In the genomic region with DNA sequence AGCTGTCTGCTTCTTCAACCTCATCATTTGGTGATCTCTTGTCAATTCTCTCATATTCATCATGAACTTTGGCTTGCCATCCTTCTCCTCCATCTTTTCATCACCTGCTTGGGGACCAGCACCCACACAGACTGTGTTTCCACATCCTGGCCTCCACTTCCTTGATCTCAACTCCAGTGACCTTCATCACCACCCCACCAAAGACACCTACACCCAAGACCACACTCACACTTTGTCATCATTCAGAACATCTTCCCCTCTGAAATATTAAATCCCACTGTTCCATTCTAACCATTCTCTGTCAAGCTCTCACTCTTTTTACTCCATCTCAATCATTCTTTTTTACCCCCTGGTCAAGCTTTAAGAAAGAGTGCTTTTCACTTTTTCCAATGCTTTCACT, we compare ENCODE assay signal across 14 cellular contexts.
DNase-seq lines count a peak whose midpoint lies in the region; ATAC-seq lines count a peak whose summit lies in the region.
"Had no signal": no experiment of that assay in that cellular context is flagged by ENCODE, and none has a peak within 500 bp of the region (broad histone marks: within the 10 kb centered on the region; RNA-seq: fewer than 3 reads in every experiment).

No MANE protein-coding gene starts in this region.

- no peak overlapping the region for H3K9ac ChIP-seq in BLaER1 treated with 17β-estradiol and CSF1 and Interleukin-3, amounts not matched to agents 10 nM and 100 nM

- no peak overlapping the region for H3K4me3 ChIP-seq in BLaER1 treated with 17β-estradiol and CSF1 and Interleukin-3, amounts not matched to agents 10 nM and 100 nM
- H3K4me3 ChIP-seq in effector memory CD4-positive, alpha-beta T cell (ENCODE audit: insufficient read depth, low read depth, low read length, poor library complexity, severe bottlenecking): no peak overlapping the region
- H3K4me3 ChIP-seq: esophagus muscularis mucosa, stomach had no signal

- CTCF ChIA-PET in T-cell (lab: Charles Lee): interaction anchor here in 1 of 2 donors (0.6 kb wide), 1 partner anchor 106 kb away, joined by 5 read pairs; no protein-coding TSS in a partner anchor
- CTCF ChIA-PET in activated naive CD4-positive, alpha-beta T cell treated with anti-CD3 and anti-CD28 coated beads, Interleukin-2, amount 10 ng/mL, durations not matched to agents 7 days and 5 days (lab: Charles Lee): interaction anchor here (1.0 to 1.2 kb wide), 2 partner anchors 28 to 481 kb away, joined by 3 read pairs; no protein-coding TSS in a partner anchor

- H3K36me3 ChIP-seq in BLaER1 treated with 17β-estradiol and CSF1 and Interleukin-3, amounts not matched to agents 10 nM and 100 nM: no peaks in the 10 kb centered on the region
- no peaks in the 10 kb centered on the region for H3K36me3 ChIP-seq in effector memory CD4-positive, alpha-beta T cell (ENCODE audit: control insufficient read depth, insufficient read depth, low read length)
- H3K36me3 ChIP-seq: esophagus muscularis mucosa, stomach had no signal

- peak overlapping the region; percentile 79 to 93 for H3K27ac Mint-ChIP-seq in T-cell
- peak overlapping the region; percentile 58 for H3K27ac Mint-ChIP-seq in activated naive CD4-positive, alpha-beta T cell treated with anti-CD3 and anti-CD28 coated beads, Interleukin-2, amount 10 ng/mL, durations not matched to agents 7 days and 5 days

- peaks cover 0 to 11% (median 8%) of the 10 kb centered on the region in 11 experiments; a peak in 5 of 22 replicates for H3K9me3 ChIP-seq in BLaER1 treated with 17β-estradiol and CSF1 and Interleukin-3, amounts not matched to agents 10 nM and 100 nM (replicated peaks in 1 of 11)
- H3K9me3 ChIP-seq in effector memory CD4-positive, alpha-beta T cell (ENCODE audit: control insufficient read depth, low read length): no peaks in the 10 kb centered on the region
- H3K9me3 ChIP-seq: esophagus muscularis mucosa, stomach had no signal

- no peaks in the 10 kb centered on the region for H3K36me3 Mint-ChIP-seq in T-cell
- peaks cover 7% of the 10 kb centered on the region for H3K36me3 Mint-ChIP-seq in activated naive CD4-positive, alpha-beta T cell treated with anti-CD3 and anti-CD28 coated beads, Interleukin-2, amount 10 ng/mL, durations not matched to agents 7 days and 5 days

- H3K4me3 Mint-ChIP-seq in T-cell: peak overlapping the region in 1 of 3 donors; percentile 44
- H3K4me3 Mint-ChIP-seq in activated naive CD4-positive, alpha-beta T cell treated with anti-CD3 and anti-CD28 coated beads, Interleukin-2, amount 10 ng/mL, durations not matched to agents 7 days and 5 days: no peak overlapping the region

- no peaks in the 10 kb centered on the region for H3K27me3 ChIP-seq in BLaER1 treated with 17β-estradiol and CSF1 and Interleukin-3, amounts not matched to agents 10 nM and 100 nM
- no peaks in the 10 kb centered on the region for H3K27me3 ChIP-seq in effector memory CD4-positive, alpha-beta T cell (replicated peaks; ENCODE audit: control insufficient read depth, insufficient read depth, low read length, poor library complexity, severe bottlenecking)
- H3K27me3 ChIP-seq: esophagus muscularis mucosa, stomach had no signal

- ATAC-seq in T-cell (replicated peaks in 1 of 4) (no peak), GM19467 (IDR thresholded peaks at IDR 0.05; ENCODE audit: unreplicated experiment) (no peak), GM18870 (IDR thresholded peaks at IDR 0.05; ENCODE audit: unreplicated experiment) (no peak)

- no peaks in the 10 kb centered on the region for H3K9me3 Mint-ChIP-seq in T-cell
- H3K9me3 Mint-ChIP-seq in activated naive CD4-positive, alpha-beta T cell treated with anti-CD3 and anti-CD28 coated beads, Interleukin-2, amount 10 ng/mL, durations not matched to agents 7 days and 5 days: peaks cover 4% of the 10 kb centered on the region

- peak overlapping the region in 9 of 11 experiments; percentile 49 to 87 (median 71); a peak in 17 of 22 replicates for H3K4me2 ChIP-seq in BLaER1 treated with 17β-estradiol and CSF1 and Interleukin-3, amounts not matched to agents 10 nM and 100 nM

- peak overlapping the region in 3 of 11 experiments; percentile 50 to 60 (median 52); a peak in 5 of 22 replicates for H3K27ac ChIP-seq in BLaER1 treated with 17β-estradiol and CSF1 and Interleukin-3, amounts not matched to agents 10 nM and 100 nM
- no peak overlapping the region for H3K27ac ChIP-seq in effector memory CD4-positive, alpha-beta T cell (ENCODE audit: insufficient read depth, low read length, poor library complexity, severe bottlenecking)
- H3K27ac ChIP-seq: esophagus muscularis mucosa, stomach had no signal

- DNase-seq in T-cell: peak in 20 of 34 experiments; percentile 4 to 41 (median 18)
- peak; percentile 33 for DNase-seq in activated naive CD4-positive, alpha-beta T cell treated with anti-CD3 and anti-CD28 coated beads, Interleukin-2, amount 10 ng/mL, durations not matched to agents 7 days and 5 days
- DNase-seq in stimulated activated CD4-positive, alpha-beta T cell treated with anti-CD3 and anti-CD28 coated beads, Interleukin-2, amount 100 ng/mL, for 24 hours: peak; percentile 35 to 38
- no peak for DNase-seq in effector memory CD4-positive, alpha-beta T cell
- no peak for DNase-seq in HUDEP-2 (lab: John Stamatoyannopoulos, UW; ENCODE audit: unreplicated experiment in 76 of 76)
- DNase-seq: AML-193, EL, GOT3, NCI-H2029, stomach had no signal

- H3K27me3 Mint-ChIP-seq in T-cell: no peaks in the 10 kb centered on the region
- H3K27me3 Mint-ChIP-seq in activated naive CD4-positive, alpha-beta T cell treated with anti-CD3 and anti-CD28 coated beads, Interleukin-2, amount 10 ng/mL, durations not matched to agents 7 days and 5 days: no peaks in the 10 kb centered on the region

- peaks cover 72 to 73% (median 72%) of the 10 kb centered on the region in 3 donors for H3K4me1 Mint-ChIP-seq in T-cell
- H3K4me1 Mint-ChIP-seq in activated naive CD4-positive, alpha-beta T cell treated with anti-CD3 and anti-CD28 coated beads, Interleukin-2, amount 10 ng/mL, durations not matched to agents 7 days and 5 days: peaks cover 70% of the 10 kb centered on the region

- no peaks in the 10 kb centered on the region for H4K20me1 ChIP-seq in BLaER1 treated with 17β-estradiol and CSF1 and Interleukin-3, amounts not matched to agents 10 nM and 100 nM

- H3K4me1 ChIP-seq in BLaER1 treated with 17β-estradiol and CSF1 and Interleukin-3, amounts not matched to agents 10 nM and 100 nM: peaks cover 48 to 67% (median 54%) of the 10 kb centered on the region in 10 experiments
- peaks cover 47% of the 10 kb centered on the region for H3K4me1 ChIP-seq in effector memory CD4-positive, alpha-beta T cell (ENCODE audit: control insufficient read depth, insufficient read depth, low read length, poor library complexity, severe bottlenecking)
- H3K4me1 ChIP-seq: esophagus muscularis mucosa, stomach had no signal

- POLR2A ChIA-PET in T-cell (lab: Charles Lee): interaction anchor here in 1 of 2 donors (0.6 kb wide), 1 partner anchor 117 kb away, joined by 3 read pairs; no protein-coding TSS in a partner anchor

Comparison
In these comparisons a context has a peak if more than half of its experiments do, and no peak if none do; other contexts are left out.
1. DNase-seq: peak in T-cell (20 of 34), activated naive CD4-positive, alpha-beta T cell treated with anti-CD3 and anti-CD28 coated beads, Interleukin-2, amount 10 ng/mL, durations not matched to agents 7 days and 5 days (single experiment) and stimulated activated CD4-positive, alpha-beta T cell treated with anti-CD3 and anti-CD28 coated beads, Interleukin-2, amount 100 ng/mL, for 24 hours (2 of 2); none in effector memory CD4-positive, alpha-beta T cell (0 of 3) and HUDEP-2 (0 of 76).